Comparison of ENCODE assay signal across 27 cellular contexts in genomic region chr4:141283152-141283551, GRCh38.
"Had no signal": no experiment of that assay in that cellular context is flagged by ENCODE, and none has a peak within 500 bp of the region (broad histone marks: within the 10 kb centered on the region; RNA-seq: fewer than 3 reads in every experiment).

No MANE protein-coding gene starts in this region.

- ATAC-seq: naive thymus-derived CD4-positive, alpha-beta T cell; natural killer cell; pancreas; right lobe of liver; stimulated activated effector memory CD8-positive, alpha-beta T cell treated with anti-CD3 and anti-CD28 coated beads, Interleukin-12 subunit alpha, Interleukin-12 subunit beta, amount 100 ng/mL, for 72 hours; stimulated activated naive B cell treated with anti-CD40 and anti-IgM and Interleukin-4, amounts not matched to agents 10 μg/mL and 1 μg/mL and 100 μg/mL, for 72 hours; upper lobe of right lung had no signal

- H3K36me3 Mint-ChIP-seq: naive thymus-derived CD4-positive, alpha-beta T cell; natural killer cell; stimulated activated effector memory CD8-positive, alpha-beta T cell treated with anti-CD3 and anti-CD28 coated beads, Interleukin-12 subunit alpha, Interleukin-12 subunit beta, amount 100 ng/mL, for 72 hours; stimulated activated naive B cell treated with anti-CD40 and anti-IgM and Interleukin-4, amounts not matched to agents 10 μg/mL and 1 μg/mL and 100 μg/mL, for 72 hours; type B pancreatic cell had no signal

- H3K27ac Mint-ChIP-seq: naive thymus-derived CD4-positive, alpha-beta T cell; natural killer cell; nephron; stimulated activated effector memory CD8-positive, alpha-beta T cell treated with anti-CD3 and anti-CD28 coated beads, Interleukin-12 subunit alpha, Interleukin-12 subunit beta, amount 100 ng/mL, for 72 hours; stimulated activated naive B cell treated with anti-CD40 and anti-IgM and Interleukin-4, amounts not matched to agents 10 μg/mL and 1 μg/mL and 100 μg/mL, for 72 hours; stimulated activated naive CD8-positive, alpha-beta T cell treated with anti-CD3 and anti-CD28 coated beads, Interleukin-15, Interleukin-2, amounts not matched to agents 100 ng/mL and 50 ng/mL, for 24 hours; type B pancreatic cell had no signal

- H3K9me3 ChIP-seq: neutrophil, pancreas, prostate gland, right atrium auricular region, right lobe of liver, sigmoid colon, stomach, thoracic aorta, thyroid gland, tibial nerve, upper lobe of right lung, uterus had no signal

- H3K9me3 Mint-ChIP-seq: nephron; stimulated activated effector memory CD8-positive, alpha-beta T cell treated with anti-CD3 and anti-CD28 coated beads, Interleukin-12 subunit alpha, Interleukin-12 subunit beta, amount 100 ng/mL, for 72 hours; stimulated activated naive CD8-positive, alpha-beta T cell treated with anti-CD3 and anti-CD28 coated beads, Interleukin-15, Interleukin-2, amounts not matched to agents 100 ng/mL and 50 ng/mL, for 24 hours; type B pancreatic cell had no signal

- DNase-seq: naive thymus-derived CD4-positive, alpha-beta T cell; natural killer cell; nucleus accumbens; pancreas; retina; right lobe of liver; sigmoid colon; small intestine; stimulated activated CD4-positive, alpha-beta T cell treated with anti-CD3 and anti-CD28 coated beads, Interleukin-15, amount 100 ng/mL, for 24 hours; stimulated activated CD4-positive, alpha-beta T cell treated with anti-CD3 and anti-CD28 coated beads, Interleukin-2, amount 100 ng/mL, for 24 hours; stimulated activated CD4-positive, alpha-beta T cell treated with anti-CD3 and anti-CD28 coated beads, Interleukin-2, amount 100 ng/mL, for 48 hours; stimulated activated CD4-positive, alpha-beta T cell treated with anti-CD3 and anti-CD28 coated beads, Interleukin-4, amount 100 ng/mL, for 24 hours; stimulated activated naive B cell treated with anti-CD40 and anti-IgM and Interleukin-4, amounts not matched to agents 10 μg/mL and 1 μg/mL and 100 μg/mL, for 72 hours; stimulated activated naive CD4-positive, alpha-beta T cell treated with Interleukin-2 at 50 U/mL for 16 hours; stomach; thyroid gland; upper lobe of right lung; uterus had no signal

- H3K27me3 Mint-ChIP-seq: stimulated activated naive CD8-positive, alpha-beta T cell treated with anti-CD3 and anti-CD28 coated beads, Interleukin-15, Interleukin-2, amounts not matched to agents 100 ng/mL and 50 ng/mL, for 24 hours had no signal

- H3K4me3 Mint-ChIP-seq: naive thymus-derived CD4-positive, alpha-beta T cell; natural killer cell; nephron; stimulated activated effector memory CD8-positive, alpha-beta T cell treated with anti-CD3 and anti-CD28 coated beads, Interleukin-12 subunit alpha, Interleukin-12 subunit beta, amount 100 ng/mL, for 72 hours; stimulated activated naive B cell treated with anti-CD40 and anti-IgM and Interleukin-4, amounts not matched to agents 10 μg/mL and 1 μg/mL and 100 μg/mL, for 72 hours; stimulated activated naive CD8-positive, alpha-beta T cell treated with anti-CD3 and anti-CD28 coated beads, Interleukin-15, Interleukin-2, amounts not matched to agents 100 ng/mL and 50 ng/mL, for 24 hours; type B pancreatic cell had no signal

- H3K4me1 Mint-ChIP-seq: naive thymus-derived CD4-positive, alpha-beta T cell; natural killer cell; nephron; stimulated activated effector memory CD8-positive, alpha-beta T cell treated with anti-CD3 and anti-CD28 coated beads, Interleukin-12 subunit alpha, Interleukin-12 subunit beta, amount 100 ng/mL, for 72 hours; stimulated activated naive B cell treated with anti-CD40 and anti-IgM and Interleukin-4, amounts not matched to agents 10 μg/mL and 1 μg/mL and 100 μg/mL, for 72 hours had no signal

- H3K27me3 ChIP-seq: neutrophil, pancreas, right atrium auricular region, right lobe of liver, sigmoid colon, stomach, thyroid gland, tibial nerve, upper lobe of right lung, uterus had no signal

- H3K4me3 ChIP-seq: pancreas, prostate gland, right atrium auricular region, right lobe of liver, sigmoid colon, stomach, thoracic aorta, thyroid gland, tibial nerve, upper lobe of right lung, uterus had no signal

- H3K27ac ChIP-seq: neutrophil, pancreas, prostate gland, right atrium auricular region, right lobe of liver, sigmoid colon, stomach, thoracic aorta, thyroid gland, tibial nerve, upper lobe of right lung, uterus had no signal

- H3K4me1 ChIP-seq: prostate gland, right atrium auricular region, right lobe of liver, sigmoid colon, stomach, thyroid gland, tibial nerve, upper lobe of right lung, uterus had no signal

- FAIRE-seq: pancreas, small intestine had no signal

- H3K36me3 ChIP-seq: neutrophil, pancreas, prostate gland, right atrium auricular region, right lobe of liver, sigmoid colon, stomach, thoracic aorta, thyroid gland, tibial nerve, upper lobe of right lung, uterus had no signal
